Comparison of ENCODE assay signal across 9 cellular contexts in genomic region chr12:124734224-124734788, GRCh38.
DNase-seq lines count a peak whose midpoint lies in the region; ATAC-seq and TF ChIP-seq lines count a peak whose summit lies in the region.
"Had no signal": no experiment of that assay in that cellular context is flagged by ENCODE, and none has a peak within 500 bp of the region (broad histone marks: within the 10 kb centered on the region; RNA-seq: fewer than 3 reads in every experiment).

No MANE protein-coding gene starts in this region.

- TF ChIP-seq POLR2A in GM18505 (IDR thresholded peaks at IDR 0.05; ENCODE audit: borderline replicate concordance, extremely low read depth, insufficient read depth, insufficient read length): no peak

- peaks cover 2% of the 10 kb centered on the region for H3K36me3 Mint-ChIP-seq in chondrocyte (ENCODE audit: low read depth)
- no peaks in the 10 kb centered on the region for H3K36me3 Mint-ChIP-seq in activated CD8-positive, alpha-beta memory T cell treated with anti-CD3 and anti-CD28 coated beads, Interleukin-2, amount 10 ng/mL, durations not matched to agents 7 days and 5 days
- H3K36me3 Mint-ChIP-seq in activated naive CD8-positive, alpha-beta T cell treated with anti-CD3 and anti-CD28 coated beads for 36 hours: no peaks in the 10 kb centered on the region

- peaks cover 62% of the 10 kb centered on the region for H3K4me1 Mint-ChIP-seq in chondrocyte (ENCODE audit: low read depth)
- peaks cover 6% of the 10 kb centered on the region for H3K4me1 Mint-ChIP-seq in activated CD8-positive, alpha-beta memory T cell treated with anti-CD3 and anti-CD28 coated beads, Interleukin-2, amount 10 ng/mL, durations not matched to agents 7 days and 5 days
- H3K4me1 Mint-ChIP-seq in activated naive CD8-positive, alpha-beta T cell treated with anti-CD3 and anti-CD28 coated beads for 36 hours: peaks cover 20% of the 10 kb centered on the region

- H3K27me3 Mint-ChIP-seq in chondrocyte (ENCODE audit: low read depth): no peaks in the 10 kb centered on the region
- H3K27me3 Mint-ChIP-seq in activated CD8-positive, alpha-beta memory T cell treated with anti-CD3 and anti-CD28 coated beads, Interleukin-2, amount 10 ng/mL, durations not matched to agents 7 days and 5 days: peaks cover 14% of the 10 kb centered on the region
- no peaks in the 10 kb centered on the region for H3K27me3 Mint-ChIP-seq in activated naive CD8-positive, alpha-beta T cell treated with anti-CD3 and anti-CD28 coated beads for 36 hours

- ATAC-seq in HG02763 (IDR thresholded peaks at IDR 0.05; ENCODE audit: unreplicated experiment): no peak
- ATAC-seq in activated CD8-positive, alpha-beta memory T cell treated with anti-CD3 and anti-CD28 coated beads, Interleukin-2, amount 10 ng/mL, durations not matched to agents 7 days and 5 days: no peak
- ATAC-seq in GM18505 (IDR thresholded peaks at IDR 0.05; ENCODE audit: unreplicated experiment): no peak

- CTCF ChIA-PET in activated CD8-positive, alpha-beta memory T cell treated with anti-CD3 and anti-CD28 coated beads, Interleukin-2, amount 10 ng/mL, durations not matched to agents 7 days and 5 days (lab: Charles Lee): interaction anchor here (1.4 kb wide), 1 partner anchor 37 kb away, joined by 6 read pairs; no protein-coding TSS in a partner anchor

- TF ChIP-seq CTCF in chondrocyte (IDR thresholded peaks at IDR 0.05): peak; percentile 32

- H3K27ac Mint-ChIP-seq in chondrocyte (ENCODE audit: unreplicated experiment): no peak overlapping the region
- H3K27ac Mint-ChIP-seq in activated CD8-positive, alpha-beta memory T cell treated with anti-CD3 and anti-CD28 coated beads, Interleukin-2, amount 10 ng/mL, durations not matched to agents 7 days and 5 days: no peak overlapping the region
- H3K27ac Mint-ChIP-seq in activated naive CD8-positive, alpha-beta T cell treated with anti-CD3 and anti-CD28 coated beads for 36 hours: no peak overlapping the region

- H3K4me3 Mint-ChIP-seq in chondrocyte (ENCODE audit: unreplicated experiment): no peak overlapping the region
- H3K4me3 Mint-ChIP-seq in activated CD8-positive, alpha-beta memory T cell treated with anti-CD3 and anti-CD28 coated beads, Interleukin-2, amount 10 ng/mL, durations not matched to agents 7 days and 5 days: no peak overlapping the region
- H3K4me3 Mint-ChIP-seq in activated naive CD8-positive, alpha-beta T cell treated with anti-CD3 and anti-CD28 coated beads for 36 hours: no peak overlapping the region

- DNase-seq in D341Med (ENCODE audit: low spot score) (peak; percentile 72), NCI-H510A (lab: John Stamatoyannopoulos, UW) (peak; percentile 81), chondrocyte (ENCODE audit: low spot score) (no peak), mucosa of gallbladder (ENCODE audit: low spot score) (peak; percentile 52)
- DNase-seq in activated CD8-positive, alpha-beta memory T cell treated with anti-CD3 and anti-CD28 coated beads, Interleukin-2, amount 10 ng/mL, durations not matched to agents 7 days and 5 days: no peak
- no peak for DNase-seq in activated naive CD8-positive, alpha-beta T cell treated with anti-CD3 and anti-CD28 coated beads for 36 hours
- DNase-seq: activated T-cell treated with anti-CD3 and anti-CD28 coated beads for 4 hours had no signal

- H3K9me3 Mint-ChIP-seq in chondrocyte (ENCODE audit: low read depth): peaks cover 3% of the 10 kb centered on the region
- no peaks in the 10 kb centered on the region for H3K9me3 Mint-ChIP-seq in activated CD8-positive, alpha-beta memory T cell treated with anti-CD3 and anti-CD28 coated beads, Interleukin-2, amount 10 ng/mL, durations not matched to agents 7 days and 5 days (ENCODE audit: low read depth)
- H3K9me3 Mint-ChIP-seq in activated naive CD8-positive, alpha-beta T cell treated with anti-CD3 and anti-CD28 coated beads for 36 hours: no peaks in the 10 kb centered on the region

Comparison
In these comparisons a context has a peak if more than half of its experiments do, and no peak if none do; other contexts are left out.
1. DNase-seq: peak in D341Med (single experiment), NCI-H510A (single experiment) and mucosa of gallbladder (single experiment); none in chondrocyte (single experiment), activated CD8-positive, alpha-beta memory T cell treated with anti-CD3 and anti-CD28 coated beads, Interleukin-2, amount 10 ng/mL, durations not matched to agents 7 days and 5 days (single experiment) and activated naive CD8-positive, alpha-beta T cell treated with anti-CD3 and anti-CD28 coated beads for 36 hours (single experiment).